14 cellular contexts compared by ENCODE assay signal in the genomic region with DNA sequence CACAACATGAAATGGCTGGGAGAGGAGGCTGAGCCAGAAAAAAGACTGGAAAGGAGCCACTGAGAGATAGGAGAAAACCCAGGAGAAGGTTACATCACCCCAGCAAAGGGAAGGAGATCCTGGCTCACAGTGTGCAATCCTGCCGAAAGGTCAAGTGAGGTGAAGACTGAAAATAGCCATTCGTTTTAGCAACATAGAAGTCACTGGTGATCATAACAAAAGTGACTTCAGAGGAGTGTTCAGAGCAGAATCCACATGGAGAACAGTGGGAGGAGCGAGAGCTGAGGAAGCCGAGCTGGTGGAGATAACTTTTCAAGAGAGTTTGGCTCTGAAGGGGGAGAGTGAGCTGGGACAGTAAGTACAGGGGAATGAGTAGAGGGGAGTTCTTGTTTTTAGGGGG. TPM values are rescaled to one million over a fixed set of nuclear protein-coding genes. Genes with fewer than 3 reads are reported as not detected.
DNase-seq lines count a peak whose midpoint lies in the region; ATAC-seq, FAIRE-seq and TF ChIP-seq lines count a peak whose summit lies in the region.
"Had no signal": no experiment of that assay in that cellular context is flagged by ENCODE, and none has a peak within 500 bp of the region (broad histone marks: within the 10 kb centered on the region; RNA-seq: fewer than 3 reads in every experiment).

No MANE protein-coding gene starts in this region.

- no peak overlapping the region for H3K9ac ChIP-seq in liver (ENCODE audit: low read depth in 1 of 2, low read length in 2 of 2)
- no peak overlapping the region for H3K9ac ChIP-seq in HepG2 (ENCODE audit: insufficient read depth, low read depth, low read length)

- no peak for TF ChIP-seq POLR2A in HepG2 (IDR thresholded peaks at IDR 0.05; ENCODE audit: insufficient read depth in 1 of 2, low read depth in 2 of 2, low read length in 2 of 2)

- BruUV-seq in HepG2 (replicated peaks; lab: Mats Ljungman, UMichigan) = no TSS peak

- H3K4me2 ChIP-seq in HepG2 (ENCODE audit: low read depth, low read length) (no peak overlapping the region; the same call in 1 of the 2 replicates), osteoblast (ENCODE audit: insufficient read depth, low read length) (peak overlapping the region; percentile 61)

- H3K27me3 ChIP-seq in liver (ENCODE audit: control insufficient read depth in 4 of 4, insufficient read depth in 4 of 4, low read length in 3 of 4) (no peaks in the 10 kb centered on the region), HepG2 (ENCODE audit: control insufficient read depth in 1 of 2, insufficient read depth in 2 of 2, low read length in 2 of 2) (peaks cover 0 to 30% of the 10 kb centered on the region in 2 experiments; a peak in 4 of 5 replicates), osteoblast (ENCODE audit: insufficient read depth, low read length) (no peaks in the 10 kb centered on the region), WERI-Rb-1 (ENCODE audit: insufficient read depth, low read depth, severe bottlenecking) (no peaks in the 10 kb centered on the region)

- TF ChIP-seq RAD21 in liver (IDR thresholded peaks at IDR 0.05) (no peak), HepG2 (CRISPR knock-in tag; IDR thresholded peaks at IDR 0.05) (no peak)

- no peak for TF ChIP-seq CTCF in liver (IDR thresholded peaks at IDR 0.05; ENCODE audit: low read depth, low read length, missing input control)
- TF ChIP-seq CTCF in HepG2 (CRISPR knock-in tag; IDR thresholded peaks at IDR 0.05) = no peak
- no peak for TF ChIP-seq CTCF in foreskin fibroblast (IDR thresholded peaks at IDR 0.05; ENCODE audit: low read depth, low read length)
- no peak for TF ChIP-seq CTCF in osteoblast (IDR thresholded peaks at IDR 0.05; ENCODE audit: extremely low read depth, low read depth, low read length)
- no peak for TF ChIP-seq CTCF in WERI-Rb-1 (IDR thresholded peaks at IDR 0.05; ENCODE audit: low read depth, low read length)

- DNase-seq in HepG2 (ENCODE audit: low spot score) (no peak), foreskin fibroblast (peak; percentile 82 to 86), osteoblast (ENCODE audit: insufficient read length, low spot score, missing footprints) (no peak), WERI-Rb-1 (no peak), T-helper 1 cell (no peak)
- DNase-seq: ACHN; activated CD4-positive, alpha-beta T cell treated with anti-CD3 and anti-CD28 coated beads for 4 hours; activated naive CD4-positive, alpha-beta T cell treated with anti-CD3 and anti-CD28 coated beads for 36 hours; NCI-H2029 treated with DMSO at 0.1 percent for 48 hours; stimulated activated naive CD8-positive, alpha-beta T cell treated with anti-CD3 and anti-CD28 coated beads, Interleukin-15, Interleukin-2, amounts not matched to agents 100 U/mL and 50 U/mL, for 24 hours had no signal

- H3K79me2 ChIP-seq in HepG2 (ENCODE audit: insufficient read depth, low read length) (no peaks in the 10 kb centered on the region), osteoblast (ENCODE audit: insufficient read depth, low read length) (no peaks in the 10 kb centered on the region)

- no peak overlapping the region for H2AFZ ChIP-seq in HepG2 (ENCODE audit: low read length)
- H2AFZ ChIP-seq in osteoblast (ENCODE audit: low read length) = no peak overlapping the region

- intact Hi-C loops in HepG2 (cut with micrococcal nuclease; ENCODE audit: unreplicated experiment) = no loop called here

- H4K20me1 ChIP-seq in HepG2 (ENCODE audit: insufficient read depth, low read length) (no peaks in the 10 kb centered on the region), osteoblast (ENCODE audit: insufficient read depth, low read length) (no peaks in the 10 kb centered on the region)

- no peaks in the 10 kb centered on the region for H3K36me3 ChIP-seq in liver (ENCODE audit: control insufficient read depth in 4 of 4, insufficient read depth in 3 of 4, low read depth in 1 of 4, low read length in 3 of 4)
- H3K36me3 ChIP-seq in HepG2 (replicated peaks in 1 of 2; ENCODE audit: control insufficient read depth in 1 of 2, insufficient read depth in 2 of 2, low read length in 2 of 2) = no peaks in the 10 kb centered on the region
- H3K36me3 ChIP-seq in osteoblast (ENCODE audit: insufficient read depth, low read length) = no peaks in the 10 kb centered on the region
- no peaks in the 10 kb centered on the region for H3K36me3 ChIP-seq in WERI-Rb-1

- no peak for FAIRE-seq in HepG2 (lab: Jason Lieb, UNC)
- FAIRE-seq: endometrium had no signal

- CTCF ChIA-PET in HepG2 (lab: Yijun Ruan, JAX; ENCODE audit: low intra/inter-chr PET ratio, low total read pairs) = no interaction called here

- in situ Hi-C loops in HepG2 (cut with HindIII; ENCODE audit: extremely low pct_ligation_motif_present, low pct_unique_long_range_greater_than_20kb) = no loop called here

- WGBS in liver = 75% methylated on average over 4 of the region's 4 CpGs
- 66% methylated on average over 4 of the region's 4 CpGs for WGBS in HepG2 (ENCODE audit: low lambda C conversion rate)

- no peak overlapping the region for H3K4me3 ChIP-seq in liver (ENCODE audit: low read depth in 1 of 3, low read length in 3 of 3)
- H3K4me3 ChIP-seq in HepG2 (replicated peaks in 1 of 3; ENCODE audit: insufficient read depth in 1 of 3, low read depth in 2 of 3, low read length in 3 of 3) = no peak overlapping the region
- no peak overlapping the region for H3K4me3 ChIP-seq in foreskin fibroblast (ENCODE audit: low read depth in 1 of 2, low read length in 2 of 2)
- H3K4me3 ChIP-seq in osteoblast (ENCODE audit: insufficient read depth, low read length) = peak overlapping the region; percentile 28
- no peak overlapping the region for H3K4me3 ChIP-seq in WERI-Rb-1 (ENCODE audit: low read depth, low read length)

- H3K9me3 ChIP-seq in liver (ENCODE audit: control insufficient read depth in 4 of 4, low read length in 3 of 4) (no peaks in the 10 kb centered on the region), HepG2 (ENCODE audit: low read length) (no peaks in the 10 kb centered on the region), osteoblast (ENCODE audit: low read depth, low read length) (no peaks in the 10 kb centered on the region), WERI-Rb-1 (ENCODE audit: severe bottlenecking) (peaks cover 5% of the 10 kb centered on the region)

- H3K27ac ChIP-seq in liver (ENCODE audit: low read depth in 1 of 2, low read length in 2 of 2) (no peak overlapping the region), HepG2 (ENCODE audit: extremely low read length, insufficient read depth, low read length) (no peak overlapping the region), osteoblast (ENCODE audit: low read depth, low read length) (peak overlapping the region; percentile 76), WERI-Rb-1 (no peak overlapping the region; the same call in 1 of the 2 replicates)

- TF ChIP-seq EP300 in HepG2 (IDR thresholded peaks at IDR 0.05; ENCODE audit: low read depth in 2 of 2, low read length in 2 of 2) (no peak), HepG2 (CRISPR knock-in tag; IDR thresholded peaks at IDR 0.05; ENCODE audit: borderline replicate concordance) (no peak)

- POLR2A ChIA-PET in HepG2 (lab: Yijun Ruan, JAX) = no interaction called here

- H3K4me1 ChIP-seq in liver (ENCODE audit: control insufficient read depth in 4 of 4, insufficient read depth in 4 of 4, low read length in 3 of 4) (peaks cover 2 to 8% (median 3%) of the 10 kb centered on the region in 4 donors), HepG2 (ENCODE audit: insufficient read depth, low read length) (peaks cover 75% of the 10 kb centered on the region), osteoblast (ENCODE audit: insufficient read depth, low read length) (peaks cover 45% of the 10 kb centered on the region)

- ATAC-seq in HepG2 (no peak), GM21529 (IDR thresholded peaks at IDR 0.05; ENCODE audit: unreplicated experiment) (no peak), GM18873 (IDR thresholded peaks at IDR 0.05; ENCODE audit: low FRiP score, unreplicated experiment) (no peak)
- ATAC-seq: stimulated activated naive CD8-positive, alpha-beta T cell treated with anti-CD3 and anti-CD28 coated beads, Interleukin-15, Interleukin-2, amounts not matched to agents 100 U/mL and 50 U/mL, for 24 hours had no signal

TF ChIP-seq in liver, 16 proteins besides CTCF, POLR2A, EP300 and RAD21 (continues in another document):
- peak; percentile 14 for TF ChIP-seq SP1 (IDR thresholded peaks at IDR 0.05)
- no peak for TF ChIP-seq YY1 (IDR thresholded peaks at IDR 0.05)

TF ChIP-seq in HepG2, 621 proteins besides CTCF, POLR2A, EP300 and RAD21:
- TF ChIP-seq AKAP8 (CRISPR knock-in tag; IDR thresholded peaks at IDR 0.05) (no peak), ZBTB1 (CRISPR knock-in tag; IDR thresholded peaks at IDR 0.05; ENCODE audit: borderline replicate concordance) (no peak), PAWR (CRISPR knock-in tag; IDR thresholded peaks at IDR 0.05; ENCODE audit: borderline replicate concordance) (no peak)

RNA-seq across cellular contexts. Expression of gene HEG1, which starts 5.4 kb away (rescaled TPM):
- 10 to 100 TPM in 1 of 2 donors, 1 to 10 TPM in 1; 5.9 to 16.0 TPM for total RNA-seq in liver
- 1 to 10 TPM; 1.4 to 4.8 TPM for polyA plus RNA-seq in liver
- 9.7 and 10.7 TPM in 2 replicates for total RNA-seq in HepG2 (2016; rRNA removed; fragmentation: Illumina TruSeq; extraction: Trizol)
- 1.1 TPM in 2 replicates for total RNA-seq in HepG2 (2016; cell fraction: cytosol; rRNA removed; fragmentation: Illumina TruSeq; extraction: Trizol; ENCODE audit: low read depth)
- 6.8 and 9.0 TPM in 2 replicates for total RNA-seq in HepG2 (2016; cell fraction: insoluble cytoplasmic fraction; rRNA removed; fragmentation: Illumina TruSeq; extraction: Trizol)
- 3.2 and 3.3 TPM in 2 replicates for total RNA-seq in HepG2 (2016; cell fraction: membrane; rRNA removed; fragmentation: Illumina TruSeq; extraction: Trizol)
- total RNA-seq in HepG2 (2016; cell fraction: nucleus; rRNA removed; fragmentation: Illumina TruSeq; extraction: Trizol) = 17.3 and 19.4 TPM in 2 replicates
- 11.6 and 18.2 TPM in 2 replicates for polyA plus RNA-seq in HepG2 (2011; rRNA removed)
- polyA plus RNA-seq in HepG2 (2011; cell fraction: cytosol; rRNA removed) = 8.6 and 8.8 TPM in 2 replicates
- polyA plus RNA-seq in HepG2 (2011; cell fraction: nucleus; rRNA removed) = 17.9 and 23.5 TPM in 2 replicates
- polyA plus RNA-seq in HepG2 (2012) = 12.1 and 14.0 TPM in 2 replicates
- 0.46 and 0.52 TPM in 2 replicates for polyA plus RNA-seq in HepG2 (2016; cell fraction: cytosol; fragmentation: Illumina TruSeq; extraction: Trizol; ENCODE audit: low read depth)
- 5.4 and 5.8 TPM in 2 replicates for polyA plus RNA-seq in HepG2 (2016; cell fraction: insoluble cytoplasmic fraction; fragmentation: Illumina TruSeq; extraction: Trizol; ENCODE audit: low read depth)
- polyA plus RNA-seq in HepG2 (2016; cell fraction: membrane; fragmentation: Illumina TruSeq; extraction: Trizol; ENCODE audit: low read depth) = 0.69 and 0.92 TPM in 2 replicates
- polyA plus RNA-seq in HepG2 (2016; cell fraction: nucleus; fragmentation: Illumina TruSeq; extraction: Trizol; ENCODE audit: insufficient read depth, low read depth) = 14.9 and 16.7 TPM in 2 replicates
- 51.4 and 72.4 TPM in 2 replicates for polyA minus RNA-seq in HepG2 (2011; rRNA and poly(A)+ RNA removed; ENCODE audit: low replicate concordance)
- 23.5 and 27.8 TPM in 2 replicates for polyA minus RNA-seq in HepG2 (2011; cell fraction: cytosol; rRNA and poly(A)+ RNA removed)
- polyA minus RNA-seq in HepG2 (2011; cell fraction: nucleus; rRNA and poly(A)+ RNA removed) = 17.8 and 25.8 TPM in 2 replicates
- total RNA-seq in osteoblast = 114 and 117 TPM in 2 replicates

Comparison
In these comparisons a context has a peak if more than half of its experiments do, and no peak if none do; other contexts are left out.
1. DNase-seq: peak in foreskin fibroblast (2 of 2); none in HepG2 (single experiment), osteoblast (single experiment), WERI-Rb-1 (single experiment) and T-helper 1 cell (0 of 5).